ENCODE assay signal across 1 cellular context in the genomic region with DNA sequence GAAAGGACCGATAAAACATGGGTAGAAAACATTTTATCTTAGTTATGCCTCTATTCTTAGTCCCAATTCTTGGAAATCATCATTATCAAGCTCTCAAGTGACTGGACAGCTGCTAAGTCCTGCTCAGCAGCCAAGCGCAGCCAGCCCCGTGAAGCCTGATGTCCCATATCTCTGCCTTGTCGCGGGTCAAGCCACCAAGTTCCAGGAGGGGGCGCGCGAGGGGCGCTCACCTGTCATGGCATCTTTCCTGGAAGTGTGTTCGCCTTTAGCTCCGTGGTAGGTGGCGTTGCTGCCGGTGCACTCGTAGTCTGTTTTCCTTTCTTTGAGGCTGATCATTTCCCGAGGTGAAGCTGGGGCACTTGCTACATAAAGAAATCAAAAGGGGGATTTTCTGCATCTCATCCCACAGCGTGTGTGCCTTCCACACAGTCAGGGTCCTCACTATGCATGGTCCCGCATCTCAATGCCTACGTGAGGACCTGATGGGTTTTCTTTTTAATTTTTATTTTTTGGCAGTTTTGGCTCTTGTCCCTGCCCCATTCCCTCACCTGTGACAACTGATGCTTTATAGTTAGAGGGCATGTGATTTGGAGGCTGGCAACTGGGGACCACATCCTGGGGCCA.
TF ChIP-seq lines count a peak whose summit lies in the region.

No MANE protein-coding gene starts in this region.

TF ChIP-seq in IMR-90, 13 proteins besides CTCF, POLR2A, EP300 and RAD21 (continued from another document):
- TF ChIP-seq CHD1 (IDR thresholded peaks at IDR 0.05; ENCODE audit: low read depth, low read length), result no peak
